ENCODE assay signal across 16 cellular contexts in the genomic region with DNA sequence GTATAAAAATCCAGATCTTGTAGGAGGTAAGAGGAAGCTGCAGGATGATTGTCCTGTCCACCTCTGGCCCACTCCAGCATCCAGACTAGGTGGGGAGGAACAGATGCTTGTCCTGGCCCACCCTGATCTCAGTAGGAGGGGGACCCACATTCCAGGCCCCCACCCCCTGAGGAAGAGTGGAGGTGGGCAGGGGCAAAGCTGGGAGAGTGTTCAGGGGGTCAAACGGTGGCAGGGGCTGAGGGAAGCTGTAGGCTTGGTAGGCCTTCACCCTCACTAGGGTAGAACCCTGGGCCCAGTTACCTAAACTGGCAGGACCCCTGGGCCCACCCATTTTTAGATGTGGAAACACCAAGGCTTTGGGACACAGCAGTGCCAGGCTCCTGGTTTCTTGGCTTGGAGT. TPM values are rescaled to one million over a fixed set of nuclear protein-coding genes. Genes with fewer than 3 reads are reported as not detected.
DNase-seq lines count a peak whose midpoint lies in the region; ATAC-seq and TF ChIP-seq lines count a peak whose summit lies in the region.
"Had no signal": no experiment of that assay in that cellular context is flagged by ENCODE, and none has a peak within 500 bp of the region (broad histone marks: within the 10 kb centered on the region; RNA-seq: fewer than 3 reads in every experiment).

No MANE protein-coding gene starts in this region.

- peak overlapping the region; percentile 50 for H3K18ac ChIP-seq in trophoblast cell (ENCODE audit: low read length)

- no peaks in the 10 kb centered on the region for H3K9me3 ChIP-seq in left ventricle myocardium inferior (replicated peaks)
- no peaks in the 10 kb centered on the region for H3K9me3 ChIP-seq in trophoblast cell (ENCODE audit: insufficient read depth, low read depth, low read length)
- H3K9me3 ChIP-seq in upper lobe of right lung: no peaks in the 10 kb centered on the region
- H3K9me3 ChIP-seq in T-helper 17 cell (ENCODE audit: control insufficient read depth, low read length, poor library complexity, severe bottlenecking): no peaks in the 10 kb centered on the region

- H3K27ac Mint-ChIP-seq in T-helper 17 cell: no peak overlapping the region

- peak overlapping the region; percentile 41 for H3K14ac ChIP-seq in trophoblast cell (ENCODE audit: low read length)

- peaks cover 25% of the 10 kb centered on the region for H3K4me1 Mint-ChIP-seq in T-helper 17 cell

- DNase-seq in left ventricle myocardium inferior (no peak), Right ventricle myocardium superior (no peak), dorsolateral prefrontal cortex (peak in 1 of 10 donors; percentile 40), trophoblast cell (no peak), upper lobe of right lung (no peak), C1 segment of cervical spinal cord (lab: John Stamatoyannopoulos, UW) (no peak), T-helper 17 cell (no peak)
- DNase-seq: activated CD4-positive, alpha-beta T cell treated with anti-CD3 and anti-CD28 coated beads, Interleukin-2, amount 50 U/mL, for 4 hours; activated naive CD4-positive, alpha-beta T cell treated with Interleukin-2 at 50 U/mL for 16 hours; dermis blood vessel endothelial cell; NCI-H2029 treated with DMSO at 0.1 percent for 48 hours had no signal

- H3K23ac ChIP-seq in trophoblast cell (ENCODE audit: low read length): no peak overlapping the region

- H3K36me3 ChIP-seq in left ventricle myocardium inferior (peaks cover 15% of the 10 kb centered on the region), trophoblast cell (ENCODE audit: control insufficient read depth in 1 of 2, insufficient read depth in 2 of 2, low read length in 2 of 2) (peaks cover 4 to 7% of the 10 kb centered on the region in 2 experiments), upper lobe of right lung (peaks cover 8% of the 10 kb centered on the region)

- H3K79me1 ChIP-seq in trophoblast cell (ENCODE audit: low read length): peaks cover 14% of the 10 kb centered on the region

- no peak overlapping the region for H2BK5ac ChIP-seq in trophoblast cell (ENCODE audit: low read depth, low read length, poor library complexity)

- ATAC-seq in Right ventricle myocardium superior (ENCODE audit: poor library complexity) (no peak), upper lobe of right lung (no peak), HG03565 (IDR thresholded peaks at IDR 0.05; ENCODE audit: unreplicated experiment) (no peak), T-helper 17 cell (no peak)
- ATAC-seq: left lobe of liver had no signal

- H3K27me3 Mint-ChIP-seq in T-helper 17 cell: no peaks in the 10 kb centered on the region

- no peak for TF ChIP-seq CTCF in left ventricle myocardium inferior (IDR thresholded peaks at IDR 0.05; ENCODE audit: borderline replicate concordance)
- TF ChIP-seq CTCF in dorsolateral prefrontal cortex (IDR thresholded peaks at IDR 0.05 in 54 of 56, conservative IDR thresholded peaks at IDR 0.05 in 2 of 56; ENCODE audit: low read depth in 1 of 56, partially characterized antibody in 56 of 56): no peak
- no peak for TF ChIP-seq CTCF in upper lobe of right lung (IDR thresholded peaks at IDR 0.05)

- H3K4me3 Mint-ChIP-seq in T-helper 17 cell: no peak overlapping the region

- no peak overlapping the region for H3K4me3 ChIP-seq in left ventricle myocardium inferior
- peak overlapping the region in 40 of 59 donors; percentile 1 to 98 (median 30) for H3K4me3 ChIP-seq in dorsolateral prefrontal cortex
- H3K4me3 ChIP-seq in trophoblast cell (ENCODE audit: low read depth, low read length): no peak overlapping the region
- no peak overlapping the region for H3K4me3 ChIP-seq in upper lobe of right lung

- peak overlapping the region; percentile 64 for H4K91ac ChIP-seq in trophoblast cell (ENCODE audit: low read depth, low read length)

- H2AFZ ChIP-seq in trophoblast cell (ENCODE audit: insufficient read depth, low read length, poor library complexity): peak overlapping the region; percentile 40

- no peaks in the 10 kb centered on the region for H3K36me3 Mint-ChIP-seq in T-helper 17 cell (ENCODE audit: low read depth)

- no CpG with 5 or more reads among the region's 1 CpG for WGBS in trophoblast cell (ENCODE audit: extremely low coverage, insufficient coverage, insufficient read length)

- peaks cover 77% of the 10 kb centered on the region for H3K4me1 ChIP-seq in left ventricle myocardium inferior
- peaks cover 6 to 21% of the 10 kb centered on the region in 2 experiments for H3K4me1 ChIP-seq in trophoblast cell (ENCODE audit: control insufficient read depth in 1 of 2, insufficient read depth in 2 of 2, low read length in 2 of 2)
- H3K4me1 ChIP-seq in upper lobe of right lung: peaks cover 53% of the 10 kb centered on the region

- H3K27ac ChIP-seq in left ventricle myocardium inferior (replicated peaks) (peak overlapping the region; percentile 71), dorsolateral prefrontal cortex (peak overlapping the region; percentile 86 to 100 (median 99)), trophoblast cell (ENCODE audit: low read depth, low read length) (no peak overlapping the region), upper lobe of right lung (peak overlapping the region; percentile 52)

- peak overlapping the region; percentile 55 for H2AK5ac ChIP-seq in trophoblast cell (ENCODE audit: low read length)

- H3K79me2 ChIP-seq in trophoblast cell (ENCODE audit: control insufficient read depth, insufficient read depth, low read length, poor library complexity): no peaks in the 10 kb centered on the region

- peak overlapping the region; percentile 67 for H2BK12ac ChIP-seq in trophoblast cell (ENCODE audit: low read length)

- intact Hi-C loops in left ventricle myocardium inferior (cut with micrococcal nuclease) (loop anchor here (10.0 kb wide), 1 partner anchor 58 kb away; no protein-coding TSS in a partner anchor), Right ventricle myocardium superior (cut with DNase I) (loop anchor here (2.0 to 5.0 kb wide), 2 partner anchors 60 kb away; no protein-coding TSS in a partner anchor), dorsolateral prefrontal cortex (cut with DNase I) (no loop called here), upper lobe of right lung (cut with DNase I) (loop anchor here (5.0 kb wide), 1 partner anchor 60 kb away; no protein-coding TSS in a partner anchor)

- H2BK120ac ChIP-seq in trophoblast cell (ENCODE audit: insufficient read depth, low read length, poor library complexity): peak overlapping the region; percentile 64

- H3K27me3 ChIP-seq in left ventricle myocardium inferior (ENCODE audit: low read depth): no peaks in the 10 kb centered on the region
- no peaks in the 10 kb centered on the region for H3K27me3 ChIP-seq in dorsolateral prefrontal cortex
- H3K27me3 ChIP-seq in trophoblast cell (ENCODE audit: insufficient read depth, low read length): peaks cover 8% of the 10 kb centered on the region
- no peaks in the 10 kb centered on the region for H3K27me3 ChIP-seq in upper lobe of right lung

- H3K9ac ChIP-seq in trophoblast cell (ENCODE audit: low read length): no peak overlapping the region

- peak overlapping the region; percentile 49 for H4K8ac ChIP-seq in trophoblast cell (ENCODE audit: low read depth, low read length)

- H3K4me2 ChIP-seq in trophoblast cell (ENCODE audit: low read length): no peak overlapping the region

- no peak overlapping the region for H3K4ac ChIP-seq in trophoblast cell (ENCODE audit: low read depth, low read length)

- no peak overlapping the region for H4K12ac ChIP-seq in trophoblast cell (ENCODE audit: low read depth, low read length)

RNA-seq across cellular contexts. Expression of a gene that starts 4.1 kb away (rescaled TPM):
- 25.3 TPM for total RNA-seq in left ventricle myocardium inferior
- 26.8 TPM for total RNA-seq in Right ventricle myocardium superior
- total RNA-seq in dorsolateral prefrontal cortex: 100 to 1,000 TPM in 84 of 120 experiments, 10 to 100 TPM in 36; 71.9 to 264 (median 114) TPM
- 4.7 and 4.8 TPM in 2 replicates for polyA plus RNA-seq in trophoblast cell (2013)
- total RNA-seq in upper lobe of right lung: 40.9 TPM
- 1 to 10 TPM; 5.9 to 6.9 TPM for total RNA-seq in T-helper 17 cell

RNA-seq across cellular contexts. Expression of a gene that starts 18.5 kb away (rescaled TPM):
- 34.8 TPM for total RNA-seq in left ventricle myocardium inferior
- 30.6 TPM for total RNA-seq in Right ventricle myocardium superior
- 100 to 1,000 TPM in 51 of 120 experiments, 10 to 100 TPM in 69; 33.3 to 206 (median 93.7) TPM for total RNA-seq in dorsolateral prefrontal cortex
- 0.68 and 0.78 TPM in 2 replicates for polyA plus RNA-seq in trophoblast cell (2013)
- total RNA-seq in upper lobe of right lung: 69.6 TPM
- total RNA-seq in T-helper 17 cell: under 1 TPM; 0.27 to 0.55 TPM

RNA-seq across cellular contexts. Expression of a gene that starts 42.6 kb away (rescaled TPM):
- total RNA-seq in left ventricle myocardium inferior: 47.1 TPM
- 35.9 TPM for total RNA-seq in Right ventricle myocardium superior
- total RNA-seq in dorsolateral prefrontal cortex: 10 to 100 TPM; 25.9 to 77.6 (median 46.8) TPM
- 47.8 and 51.3 TPM in 2 replicates for polyA plus RNA-seq in trophoblast cell (2013)
- 135 TPM for total RNA-seq in upper lobe of right lung
- 100 to 1,000 TPM; 129 to 151 TPM for total RNA-seq in T-helper 17 cell

RNA-seq across cellular contexts. Expression of a gene that starts 51.9 kb away (rescaled TPM):
- total RNA-seq in left ventricle myocardium inferior (0.49 TPM), Right ventricle myocardium superior (0.11 TPM), dorsolateral prefrontal cortex (1 to 10 TPM in 111 of 120 experiments, under 1 TPM in 9; 0.65 to 4.5 (median 2.0) TPM), upper lobe of right lung (0.32 TPM), T-helper 17 cell (under 1 TPM in 1 of 2 donors, not detected in 1; 0.12 TPM)
- polyA plus RNA-seq in trophoblast cell (2013): 26.2 and 28.2 TPM in 2 replicates
- total RNA-seq: dermis blood vessel endothelial cell; glomerular endothelial cell; left lobe of liver; occipital lobe; T-helper 2 cell treated with Interferon-gamma antibody and Interleukin-4, amounts not matched to agents 100 ng/mL and 5 ng/mL, for 36 hours had no signal

Comparison
In these comparisons a context has a peak if more than half of its experiments do, and no peak if none do; other contexts are left out.
1. H3K4me3 ChIP-seq: peak in dorsolateral prefrontal cortex (40 of 59); none in left ventricle myocardium inferior (single experiment), trophoblast cell (single experiment) and upper lobe of right lung (single experiment).
2. RNA of a gene that starts 18.5 kb away (total RNA-seq): 33.3 to 206 TPM in dorsolateral prefrontal cortex, 69.6 TPM in upper lobe of right lung (single experiment), 34.8 TPM in left ventricle myocardium inferior (single experiment) and 30.6 TPM in Right ventricle myocardium superior (single experiment); 0.27 to 0.55 TPM in T-helper 17 cell; every median in the first group is over 10 times any median in the second.
3. intact Hi-C loops: an anchor here in left ventricle myocardium inferior (10.0 kb wide), Right ventricle myocardium superior (2.0 to 5.0 kb wide) and upper lobe of right lung (5.0 kb wide); none called in dorsolateral prefrontal cortex.